In the genomic region with DNA sequence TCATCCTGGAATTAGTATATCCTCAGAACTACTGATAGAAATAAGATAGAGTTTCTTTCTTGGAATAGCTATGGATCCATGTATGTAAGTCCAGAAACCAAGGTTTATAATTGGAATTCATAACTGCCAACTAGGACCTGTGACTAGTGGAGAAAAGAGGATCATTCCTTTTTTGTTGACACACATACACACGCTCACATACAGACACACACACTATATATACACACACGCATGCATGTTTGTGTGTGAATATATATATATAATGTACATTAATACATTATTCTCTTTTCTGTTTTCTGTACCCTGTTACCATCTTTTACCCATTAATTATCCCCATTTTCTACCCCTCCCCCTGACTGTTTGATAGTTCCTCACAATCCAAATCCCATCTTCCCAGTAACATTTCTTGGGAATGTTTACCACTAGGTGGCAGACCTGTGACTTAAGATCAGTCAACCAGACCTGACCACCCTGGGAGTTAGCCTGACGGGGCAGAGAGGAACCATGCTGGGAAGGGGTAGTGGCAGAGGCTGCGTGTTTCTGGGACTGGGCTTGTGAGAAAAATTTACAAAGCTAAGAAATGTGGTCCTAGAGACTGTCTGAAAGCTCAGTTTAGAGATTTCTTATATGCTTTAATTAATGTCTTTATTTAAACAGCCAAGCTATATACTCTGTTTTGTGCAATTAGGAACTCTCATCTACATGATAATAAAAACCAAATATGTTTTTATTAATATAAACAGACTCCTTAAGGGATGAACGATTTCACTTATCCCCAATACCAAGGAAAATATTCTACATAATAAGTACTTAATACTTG, we compare ENCODE assay signal across 1 cellular context.
TF ChIP-seq lines count a peak whose summit lies in the region.

No MANE protein-coding gene starts in this region.

TF ChIP-seq in HEK293, 187 proteins besides CTCF, POLR2A, EP300 and RAD21 (continued from another document):
- TF ChIP-seq, protein P1, sequence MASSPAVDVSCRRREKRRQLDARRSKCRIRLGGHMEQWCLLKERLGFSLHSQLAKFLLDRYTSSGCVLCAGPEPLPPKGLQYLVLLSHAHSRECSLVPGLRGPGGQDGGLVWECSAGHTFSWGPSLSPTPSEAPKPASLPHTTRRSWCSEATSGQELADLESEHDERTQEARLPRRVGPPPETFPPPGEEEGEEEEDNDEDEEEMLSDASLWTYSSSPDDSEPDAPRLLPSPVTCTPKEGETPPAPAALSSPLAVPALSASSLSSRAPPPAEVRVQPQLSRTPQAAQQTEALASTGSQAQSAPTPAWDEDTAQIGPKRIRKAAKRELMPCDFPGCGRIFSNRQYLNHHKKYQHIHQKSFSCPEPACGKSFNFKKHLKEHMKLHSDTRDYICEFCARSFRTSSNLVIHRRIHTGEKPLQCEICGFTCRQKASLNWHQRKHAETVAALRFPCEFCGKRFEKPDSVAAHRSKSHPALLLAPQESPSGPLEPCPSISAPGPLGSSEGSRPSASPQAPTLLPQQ (tag by site-specific recombination; IDR thresholded peaks at IDR 0.05): no peak
- TF ChIP-seq, protein P2, sequence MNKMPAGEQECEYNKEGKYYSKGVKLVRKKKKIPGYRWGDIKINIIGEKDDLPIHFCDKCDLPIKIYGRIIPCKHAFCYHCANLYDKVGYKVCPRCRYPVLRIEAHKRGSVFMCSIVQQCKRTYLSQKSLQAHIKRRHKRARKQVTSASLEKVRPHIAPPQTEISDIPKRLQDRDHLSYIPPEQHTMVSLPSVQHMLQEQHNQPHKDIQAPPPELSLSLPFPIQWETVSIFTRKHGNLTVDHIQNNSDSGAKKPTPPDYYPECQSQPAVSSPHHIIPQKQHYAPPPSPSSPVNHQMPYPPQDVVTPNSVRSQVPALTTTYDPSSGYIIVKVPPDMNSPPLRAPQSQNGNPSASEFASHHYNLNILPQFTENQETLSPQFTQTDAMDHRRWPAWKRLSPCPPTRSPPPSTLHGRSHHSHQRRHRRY (tag by site-specific recombination; IDR thresholded peaks at IDR 0.05): no peak
- no peak for TF ChIP-seq GLIS2 (tag by site-specific recombination; IDR thresholded peaks at IDR 0.05)
- no peak for TF ChIP-seq ZNF501 (tag by site-specific recombination; IDR thresholded peaks at IDR 0.05)
- TF ChIP-seq GLIS1 (tag by site-specific recombination; IDR thresholded peaks at IDR 0.05): peak; percentile 36; the same call in 1 of the 2 replicates
- TF ChIP-seq IKZF3 (tag by site-specific recombination; IDR thresholded peaks at IDR 0.05): peak; percentile 67; the same call in 1 of the 2 replicates
- TF ChIP-seq ZNF341 (tag by site-specific recombination; IDR thresholded peaks at IDR 0.05; ENCODE audit: low read depth): no peak
- TF ChIP-seq ZNF19 (tag by site-specific recombination; IDR thresholded peaks at IDR 0.05; ENCODE audit: low read depth): no peak
- no peak for TF ChIP-seq ZNF629 (tag by site-specific recombination; IDR thresholded peaks at IDR 0.05)
- TF ChIP-seq ZNF184 (tag by site-specific recombination; IDR thresholded peaks at IDR 0.05): no peak
- TF ChIP-seq ZNF548 (tag by site-specific recombination; IDR thresholded peaks at IDR 0.05): no peak
- TF ChIP-seq PRDM1 (tag by site-specific recombination; IDR thresholded peaks at IDR 0.05): no peak
- no peak for TF ChIP-seq ZNF350 (tag by site-specific recombination; IDR thresholded peaks at IDR 0.05)
- TF ChIP-seq MZF1 (tag by site-specific recombination; IDR thresholded peaks at IDR 0.05; ENCODE audit: borderline replicate concordance): no peak
- no peak for TF ChIP-seq ZNF266 (tag by site-specific recombination; IDR thresholded peaks at IDR 0.05; ENCODE audit: low read depth)
- TF ChIP-seq HOXA7 (CRISPR knock-in tag; IDR thresholded peaks at IDR 0.05; ENCODE audit: borderline replicate concordance): no peak
- TF ChIP-seq ZNF660 (tag by site-specific recombination; IDR thresholded peaks at IDR 0.05): 0 out of 2 replicates have a peak, but pooled peaks have one; percentile 38
- no peak for TF ChIP-seq ZNF132 (tag by site-specific recombination; IDR thresholded peaks at IDR 0.05; ENCODE audit: borderline replicate concordance)
